1 cellular context compared by ENCODE assay signal in the genomic region with DNA sequence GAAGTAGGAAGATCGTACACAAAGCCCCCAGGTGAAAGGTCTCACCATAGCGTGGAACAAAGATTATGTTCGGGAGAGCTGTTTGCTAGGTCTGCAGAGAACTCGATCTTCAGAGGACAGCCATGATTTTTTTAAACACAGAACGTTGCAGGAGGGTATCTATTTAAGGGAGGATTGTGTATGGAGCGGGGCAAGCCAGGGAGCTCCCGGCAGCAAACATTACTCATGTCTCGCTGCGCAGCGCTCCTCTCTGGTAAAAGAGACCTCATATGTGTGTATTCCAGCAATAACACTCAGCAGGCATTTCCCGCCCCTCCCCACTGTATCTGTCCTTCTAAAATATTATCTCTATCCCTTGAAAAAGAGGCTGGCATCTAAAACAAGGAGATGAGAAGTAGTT.
A peak's percentile ranks its signal among the peaks of the same experiment; 100 is the strongest.
TF ChIP-seq lines count a peak whose summit lies in the region.

No MANE protein-coding gene starts in this region.

TF ChIP-seq in HepG2, 621 proteins besides CTCF, POLR2A, EP300 and RAD21:
- TF ChIP-seq, protein P1, sequence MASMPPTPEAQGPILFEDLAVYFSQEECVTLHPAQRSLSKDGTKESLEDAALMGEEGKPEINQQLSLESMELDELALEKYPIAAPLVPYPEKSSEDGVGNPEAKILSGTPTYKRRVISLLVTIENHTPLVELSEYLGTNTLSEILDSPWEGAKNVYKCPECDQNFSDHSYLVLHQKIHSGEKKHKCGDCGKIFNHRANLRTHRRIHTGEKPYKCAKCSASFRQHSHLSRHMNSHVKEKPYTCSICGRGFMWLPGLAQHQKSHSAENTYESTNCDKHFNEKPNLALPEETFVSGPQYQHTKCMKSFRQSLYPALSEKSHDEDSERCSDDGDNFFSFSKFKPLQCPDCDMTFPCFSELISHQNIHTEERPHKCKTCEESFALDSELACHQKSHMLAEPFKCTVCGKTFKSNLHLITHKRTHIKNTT (CRISPR knock-in tag; IDR thresholded peaks at IDR 0.05), result no peak
- TF ChIP-seq ZFP82 (CRISPR knock-in tag; IDR thresholded peaks at IDR 0.05; ENCODE audit: borderline replicate concordance), result no peak
- TF ChIP-seq EZH2 (conservative IDR thresholded peaks at IDR 0.05; ENCODE audit: low read depth, low read length), result 0 out of 2 replicates have a peak, but pooled peaks have one; percentile 6
- no peak for TF ChIP-seq SNAPC2 (CRISPR knock-in tag; IDR thresholded peaks at IDR 0.05)
- no peak for TF ChIP-seq ZNF569 (CRISPR knock-in tag; IDR thresholded peaks at IDR 0.05; ENCODE audit: borderline replicate concordance)
- TF ChIP-seq ETV6 (CRISPR knock-in tag; conservative IDR thresholded peaks at IDR 0.05), result no peak
- no peak for TF ChIP-seq NBN (conservative IDR thresholded peaks at IDR 0.05)
- TF ChIP-seq SKI (IDR thresholded peaks at IDR 0.05; ENCODE audit: partially characterized antibody), result no peak
- no peak for TF ChIP-seq POLR2AphosphoS5 (IDR thresholded peaks at IDR 0.05; ENCODE audit: low read depth, low read length)
TF ChIP-seq in HepG2: peak in this region for 1.
